ENCODE assay signal across 8 cellular contexts in genomic region chr20:10511166-10511506, GRCh38.
A peak's percentile ranks its signal among the peaks of the same experiment; 100 is the strongest.
DNase-seq lines count a peak whose midpoint lies in the region; ATAC-seq, FAIRE-seq and TF ChIP-seq lines count a peak whose summit lies in the region.

No MANE protein-coding gene starts in this region.

- no peak overlapping the region for H3K9ac ChIP-seq in kidney (ENCODE audit: low read length in 2 of 2)

- no peak for FAIRE-seq in kidney (lab: Jason Lieb, UNC)

- H3K27me3 ChIP-seq in spleen (replicated peaks in 1 of 7): no peaks in the 10 kb centered on the region

- ATAC-seq in HG03097 (IDR thresholded peaks at IDR 0.05; ENCODE audit: low FRiP score, unreplicated experiment): no peak

- TF ChIP-seq CTCF in NB4 (IDR thresholded peaks at IDR 0.05; ENCODE audit: low read depth, low read length) (no peak), spleen (IDR thresholded peaks at IDR 0.05 in 8 of 11, conservative IDR thresholded peaks at IDR 0.05 in 3 of 11) (no peak), kidney (IDR thresholded peaks at IDR 0.05; ENCODE audit: borderline replicate concordance, extremely low read depth, insufficient read depth) (no peak)

- no peaks in the 10 kb centered on the region for H3K9me3 ChIP-seq in spleen
- no peaks in the 10 kb centered on the region for H3K9me3 ChIP-seq in kidney (ENCODE audit: control insufficient read depth in 1 of 2, low read length in 2 of 2)

- H3K4me1 ChIP-seq in spleen: peaks cover 8 to 96% (median 30%) of the 10 kb centered on the region in 6 donors
- peaks cover 0 to 16% of the 10 kb centered on the region in 2 donors for H3K4me1 ChIP-seq in kidney (ENCODE audit: control insufficient read depth in 1 of 2, insufficient read depth in 1 of 2, low read depth in 1 of 2, low read length in 2 of 2)

- intact Hi-C loops in spleen (cut with DNase I; ENCODE audit: low total_unique reads) (no loop called here), kidney (cut with DNase I) (no loop called here), head of caudate nucleus (cut with DNase I) (no loop called here)

- H3K9me3 Mint-ChIP-seq in T-helper 1 cell treated with Interleukin-12 subunit alpha and Interleukin-12 subunit beta and Interleukin-4 antibody, amounts not matched to agents 30 μg/mL and 1 μg/mL, for 36 hours: no peaks in the 10 kb centered on the region

- H3K27ac Mint-ChIP-seq in T-helper 1 cell treated with Interleukin-12 subunit alpha and Interleukin-12 subunit beta and Interleukin-4 antibody, amounts not matched to agents 30 μg/mL and 1 μg/mL, for 36 hours: peak overlapping the region; percentile 78

- TF ChIP-seq POLR2A in NB4 (IDR thresholded peaks at IDR 0.05; ENCODE audit: extremely low read depth, insufficient read length) (no peak), spleen (IDR thresholded peaks at IDR 0.05) (no peak)

- H3K36me3 ChIP-seq in spleen: no peaks in the 10 kb centered on the region
- no peaks in the 10 kb centered on the region for H3K36me3 ChIP-seq in kidney (ENCODE audit: control insufficient read depth in 1 of 2, insufficient read depth in 2 of 2, low read length in 2 of 2)

- DNase-seq in T-helper 1 cell (no peak), NB4 (ENCODE audit: low read depth) (no peak), epithelial cell of prostate (ENCODE audit: low read depth, low spot score) (no peak), spleen (no peak), kidney (no peak), head of caudate nucleus (no peak)

- peak overlapping the region; percentile 46 for H3K4me3 ChIP-seq in NB4 (ENCODE audit: low read depth, low read length)
- H3K4me3 ChIP-seq in spleen: peak overlapping the region in 1 of 8 donors; percentile 42
- no peak overlapping the region for H3K4me3 ChIP-seq in kidney (ENCODE audit: low read length in 2 of 2)

- H3K27ac ChIP-seq in epithelial cell of prostate (peak overlapping the region; percentile 81), spleen (peak overlapping the region in 7 of 8 donors; percentile 37 to 87 (median 71)), kidney (ENCODE audit: low read depth in 2 of 2, low read length in 2 of 2) (peak overlapping the region in 1 of 2 donors; percentile 5)

- peaks cover 37% of the 10 kb centered on the region for H3K4me1 Mint-ChIP-seq in T-helper 1 cell treated with Interleukin-12 subunit alpha and Interleukin-12 subunit beta and Interleukin-4 antibody, amounts not matched to agents 30 μg/mL and 1 μg/mL, for 36 hours (ENCODE audit: low read depth)

- no peaks in the 10 kb centered on the region for H3K27me3 Mint-ChIP-seq in T-helper 1 cell treated with Interleukin-12 subunit alpha and Interleukin-12 subunit beta and Interleukin-4 antibody, amounts not matched to agents 30 μg/mL and 1 μg/mL, for 36 hours (ENCODE audit: low read depth)

- peak overlapping the region; percentile 45 for H3K4me3 Mint-ChIP-seq in T-helper 1 cell treated with Interleukin-12 subunit alpha and Interleukin-12 subunit beta and Interleukin-4 antibody, amounts not matched to agents 30 μg/mL and 1 μg/mL, for 36 hours

- peaks cover 6% of the 10 kb centered on the region for H3K36me3 Mint-ChIP-seq in T-helper 1 cell treated with Interleukin-12 subunit alpha and Interleukin-12 subunit beta and Interleukin-4 antibody, amounts not matched to agents 30 μg/mL and 1 μg/mL, for 36 hours (ENCODE audit: low read depth)

- WGBS in spleen, 5 donors: 65 to 86% (median 80%) methylated on average over 3 of the region's 3 CpGs
